ENCODE assay signal across 8 cellular contexts in genomic region chr17:44970136-44970737, GRCh38. TPM values are rescaled to one million over a fixed set of nuclear protein-coding genes. Genes with fewer than 3 reads are reported as not detected.
DNase-seq lines count a peak whose midpoint lies in the region; ATAC-seq and TF ChIP-seq lines count a peak whose summit lies in the region.

No MANE protein-coding gene starts in this region.

- no peak overlapping the region for H3K27ac Mint-ChIP-seq in T-helper 2 cell treated with Interferon-gamma antibody and Interleukin-4, amounts not matched to agents 5 μg/mL and 100 μg/mL, for 36 hours

- ATAC-seq in omental fat pad (ENCODE audit: low FRiP score) (peak; percentile 4), HG03095 (IDR thresholded peaks at IDR 0.05; ENCODE audit: unreplicated experiment) (no peak)

- peak overlapping the region; percentile 79 for H3K4me3 Mint-ChIP-seq in T-helper 2 cell treated with Interferon-gamma antibody and Interleukin-4, amounts not matched to agents 5 μg/mL and 100 μg/mL, for 36 hours

- H3K36me3 Mint-ChIP-seq in T-helper 2 cell treated with Interferon-gamma antibody and Interleukin-4, amounts not matched to agents 5 μg/mL and 100 μg/mL, for 36 hours (ENCODE audit: low read depth): peaks cover 2% of the 10 kb centered on the region

- DNase-seq in activated CD8-positive, alpha-beta memory T cell treated with anti-CD3 and anti-CD28 coated beads, Interleukin-2, amount 50 U/mL, for 4 hours: peak; percentile 23
- DNase-seq in activated CD8-positive, alpha-beta memory T cell treated with anti-CD3 and anti-CD28 coated beads for 24 hours: no peak
- DNase-seq in T-helper 2 cell treated with Interferon-gamma antibody and Interleukin-4, amounts not matched to agents 5 μg/mL and 100 μg/mL, for 36 hours (ENCODE audit: low spot score): peak; percentile 27
- peak; percentile 9 for DNase-seq in fibroblast of gingiva (ENCODE audit: low read depth)
- DNase-seq in omental fat pad (ENCODE audit: low spot score): no peak
- DNase-seq in NCI-H748 (lab: John Stamatoyannopoulos, UW; ENCODE audit: unreplicated experiment): no peak
- DNase-seq in H4 (ENCODE audit: low spot score): no peak

- peaks cover 19% of the 10 kb centered on the region for H3K4me1 Mint-ChIP-seq in T-helper 2 cell treated with Interferon-gamma antibody and Interleukin-4, amounts not matched to agents 5 μg/mL and 100 μg/mL, for 36 hours (ENCODE audit: low read depth)

- H3K9me3 Mint-ChIP-seq in T-helper 2 cell treated with Interferon-gamma antibody and Interleukin-4, amounts not matched to agents 5 μg/mL and 100 μg/mL, for 36 hours: no peaks in the 10 kb centered on the region

- TF ChIP-seq CTCF in omental fat pad (IDR thresholded peaks at IDR 0.05): no peak

- peaks cover 62% of the 10 kb centered on the region for H3K27me3 Mint-ChIP-seq in T-helper 2 cell treated with Interferon-gamma antibody and Interleukin-4, amounts not matched to agents 5 μg/mL and 100 μg/mL, for 36 hours (ENCODE audit: low read depth)

RNA-seq across cellular contexts. Expression of gene C1QL1, which starts 2.1 kb away (rescaled TPM):
- 10 to 100 TPM in 2 of 4 donors, 1 to 10 TPM in 1, not detected in 1; 9.2 to 24.2 (median 10.4) TPM for total RNA-seq in omental fat pad
- 5.3 and 7.1 TPM in 2 replicates for total RNA-seq in H4 (2014; rRNA removed; shearing (Covaris generic))

RNA-seq across cellular contexts. Expression of gene KIF18B, which starts 22.7 kb away (rescaled TPM):
- under 1 TPM in 1 of 4 donors, not detected in 3; 0.72 TPM for total RNA-seq in omental fat pad
- total RNA-seq in H4 (2014; rRNA removed; shearing (Covaris generic)): 4.5 and 4.9 TPM in 2 replicates

RNA-seq across cellular contexts. Expression of gene GFAP, which starts 54.9 kb away (rescaled TPM):
- 1 to 10 TPM; 1.4 to 4.1 (median 2.9) TPM for total RNA-seq in omental fat pad
- not detected in 2 replicates for total RNA-seq in H4 (2014; rRNA removed; shearing (Covaris generic))

Comparison
In these comparisons a context has a peak if more than half of its experiments do, and no peak if none do; other contexts are left out.
1. DNase-seq: peak in activated CD8-positive, alpha-beta memory T cell treated with anti-CD3 and anti-CD28 coated beads, Interleukin-2, amount 50 U/mL, for 4 hours (single experiment), T-helper 2 cell treated with Interferon-gamma antibody and Interleukin-4, amounts not matched to agents 5 μg/mL and 100 μg/mL, for 36 hours (single experiment) and fibroblast of gingiva (single experiment); none in activated CD8-positive, alpha-beta memory T cell treated with anti-CD3 and anti-CD28 coated beads for 24 hours (single experiment), omental fat pad (single experiment), NCI-H748 (single experiment) and H4 (single experiment).